In genomic region chr5:123180178-123180577, GRCh38 we compare ENCODE assay signal across 23 cellular contexts.
DNase-seq lines count a peak whose midpoint lies in the region; ATAC-seq and TF ChIP-seq lines count a peak whose summit lies in the region.
"Had no signal": no experiment of that assay in that cellular context is flagged by ENCODE, and none has a peak within 500 bp of the region (broad histone marks: within the 10 kb centered on the region; RNA-seq: fewer than 3 reads in every experiment).

No MANE protein-coding gene starts in this region.

- no peak overlapping the region for H3K27ac Mint-ChIP-seq in Caco-2 (ENCODE audit: unreplicated experiment)
- H3K27ac Mint-ChIP-seq: activated naive CD8-positive, alpha-beta T cell; CD8-positive, alpha-beta memory T cell; immature natural killer cell; naive B cell; stimulated activated naive CD8-positive, alpha-beta T cell treated with anti-CD3 and anti-CD28 coated beads, Interleukin-15, Interleukin-2, amounts not matched to agents 100 ng/mL and 50 ng/mL, for 24 hours had no signal

- intact Hi-C loops in IMR-90 (cut with micrococcal nuclease): no loop called here
- intact Hi-C loops in Caco-2 (cut with micrococcal nuclease; ENCODE audit: unreplicated experiment): no loop called here

- WGBS in IMR-90 (ENCODE audit: extremely low coverage in 2 of 2, insufficient read length in 1 of 2), 2 experiments: no CpG with 5 or more reads among the region's 8 CpGs
- 96% methylated on average over 8 of the region's 8 CpGs for WGBS in hepatocyte (ENCODE audit: low lambda C conversion rate, missing lambda C conversion rate)

- H3K36me3 ChIP-seq in IMR-90 (ENCODE audit: control insufficient read depth, insufficient read depth, low read length): peaks cover 3% of the 10 kb centered on the region; the same call in 1 of the 2 replicates
- no peaks in the 10 kb centered on the region for H3K36me3 ChIP-seq in hepatocyte (replicated peaks; ENCODE audit: insufficient read depth, low read depth)
- no peaks in the 10 kb centered on the region for H3K36me3 ChIP-seq in Caco-2 (ENCODE audit: control insufficient read depth, insufficient read depth, low read length)
- H3K36me3 ChIP-seq: upper lobe of left lung had no signal

- H3K4ac ChIP-seq in IMR-90 (ENCODE audit: low read depth, low read length): no peak overlapping the region

- no peak overlapping the region for H3K4me3 Mint-ChIP-seq in Caco-2 (ENCODE audit: unreplicated experiment)
- H3K4me3 Mint-ChIP-seq: activated naive CD8-positive, alpha-beta T cell; CD8-positive, alpha-beta memory T cell; immature natural killer cell; naive B cell; stimulated activated naive CD8-positive, alpha-beta T cell treated with anti-CD3 and anti-CD28 coated beads, Interleukin-15, Interleukin-2, amounts not matched to agents 100 ng/mL and 50 ng/mL, for 24 hours had no signal

- H2AFZ ChIP-seq in IMR-90 (replicated peaks; ENCODE audit: low read length, poor library complexity) (peak overlapping the region; percentile 25), hepatocyte (no peak overlapping the region)

- no peak overlapping the region for H4K5ac ChIP-seq in IMR-90 (ENCODE audit: low read depth, low read length)

- H3K27me3 ChIP-seq in IMR-90 (ENCODE audit: control insufficient read depth, insufficient read depth, low read length) (no peaks in the 10 kb centered on the region; the same call in 1 of the 2 replicates), hepatocyte (no peaks in the 10 kb centered on the region), Caco-2 (replicated peaks; ENCODE audit: control insufficient read depth, insufficient read depth, low read length) (no peaks in the 10 kb centered on the region)
- H3K27me3 ChIP-seq: body of pancreas, upper lobe of left lung had no signal

- H3K27ac ChIP-seq in IMR-90 (ENCODE audit: insufficient read depth, low read length) (no peak overlapping the region), coronary artery (peak overlapping the region; percentile 15 to 70), hepatocyte (peak overlapping the region; percentile 22)
- H3K27ac ChIP-seq: body of pancreas, lower lobe of right lung, RWPE1 had no signal

- H3K4me2 ChIP-seq in IMR-90 (ENCODE audit: low read depth, low read length): no peak overlapping the region
- H3K4me2 ChIP-seq in hepatocyte: no peak overlapping the region

- BruUV-seq in IMR-90 (replicated peaks; lab: Mats Ljungman, UMichigan) (no TSS peak), Caco-2 (replicated peaks; lab: Mats Ljungman, UMichigan) (no TSS peak)

- peaks cover 2% of the 10 kb centered on the region for H3K79me2 ChIP-seq in hepatocyte

- no peak overlapping the region for H3K9ac ChIP-seq in IMR-90 (ENCODE audit: low read depth, low read length)

- no peaks in the 10 kb centered on the region for H3K27me3 Mint-ChIP-seq in Caco-2 (ENCODE audit: insufficient read depth, unreplicated experiment)

- H3K9me3 Mint-ChIP-seq in Caco-2 (ENCODE audit: unreplicated experiment): no peaks in the 10 kb centered on the region
- H3K9me3 Mint-ChIP-seq: CD8-positive, alpha-beta memory T cell; immature natural killer cell; naive B cell; stimulated activated naive CD8-positive, alpha-beta T cell treated with anti-CD3 and anti-CD28 coated beads, Interleukin-15, Interleukin-2, amounts not matched to agents 100 ng/mL and 50 ng/mL, for 24 hours had no signal

- peaks cover 7% of the 10 kb centered on the region for H3K36me3 Mint-ChIP-seq in Caco-2 (ENCODE audit: insufficient read depth, unreplicated experiment)
- H3K36me3 Mint-ChIP-seq: activated naive CD8-positive, alpha-beta T cell; CD8-positive, alpha-beta memory T cell; immature natural killer cell; naive B cell had no signal

- no peak overlapping the region for H2BK15ac ChIP-seq in IMR-90 (ENCODE audit: low read depth, low read length)

- H3K79me1 ChIP-seq in IMR-90 (ENCODE audit: low read depth in 1 of 2, low read length in 2 of 2): no peaks in the 10 kb centered on the region

- no peak for TF ChIP-seq POLR2A in IMR-90 (IDR thresholded peaks at IDR 0.05; ENCODE audit: low read depth, low read length)

- H3K9me1 ChIP-seq in IMR-90 (ENCODE audit: insufficient read depth, low read length): no peaks in the 10 kb centered on the region

- no peaks in the 10 kb centered on the region for H3K9me3 ChIP-seq in IMR-90 (ENCODE audit: control insufficient read depth, insufficient read depth, low read length)
- H3K9me3 ChIP-seq in hepatocyte (ENCODE audit: low read depth): no peaks in the 10 kb centered on the region
- H3K9me3 ChIP-seq in Caco-2: no peaks in the 10 kb centered on the region
- H3K9me3 ChIP-seq: body of pancreas, lower lobe of right lung, upper lobe of left lung had no signal

- ATAC-seq in IMR-90 (ENCODE audit: low read depth): no peak
- ATAC-seq: body of pancreas, lower lobe of right lung had no signal

- H2AK9ac ChIP-seq in IMR-90 (replicated peaks; ENCODE audit: low read depth, low read length, poor library complexity): peak overlapping the region; percentile 21

- no peak overlapping the region for H3K23ac ChIP-seq in IMR-90 (ENCODE audit: low read depth, low read length)

- H2AK5ac ChIP-seq in IMR-90 (ENCODE audit: low read depth, low read length): no peak overlapping the region

- no peak overlapping the region for H3K4me3 ChIP-seq in IMR-90 (ENCODE audit: insufficient read depth, low read depth, low read length)
- no peak overlapping the region for H3K4me3 ChIP-seq in coronary artery
- H3K4me3 ChIP-seq in hepatocyte: no peak overlapping the region
- no peak overlapping the region for H3K4me3 ChIP-seq in Caco-2 (ENCODE audit: low read depth, low read length)
- H3K4me3 ChIP-seq: body of pancreas, lower lobe of right lung, upper lobe of left lung had no signal

- no peak overlapping the region for H2BK20ac ChIP-seq in IMR-90 (ENCODE audit: low read depth, low read length)

- DNase-seq in IMR-90 (no peak), coronary artery (ENCODE audit: low spot score) (peak; percentile 81), hepatocyte (ENCODE audit: low spot score) (no peak), retina (peak; percentile 12), NCI-H524 (lab: John Stamatoyannopoulos, UW) (no peak), RPMI8226 (no peak), Caco-2 (no peak)
- DNase-seq in activated T-cell treated with anti-CD3 and anti-CD28 coated beads, Interleukin-2, amount 50 U/mL, for 1 hour: no peak
- DNase-seq: activated CD4-positive, CD25-positive, alpha-beta regulatory T cell treated with anti-CD3 and anti-CD28 coated beads, Interleukin-2, amount 50 U/mL, for 72 hours; body of pancreas; CD8-positive, alpha-beta memory T cell; DMS79 treated with DMSO at 0.1 percent for 48 hours; immature natural killer cell; KBM-7; lower lobe of right lung; naive B cell; NCI-H1930; NCI-H226; occipital lobe had no signal

- no peak overlapping the region for H4K91ac ChIP-seq in IMR-90 (ENCODE audit: insufficient read depth, low read depth, low read length)

- no peak overlapping the region for H3K14ac ChIP-seq in IMR-90 (replicated peaks; ENCODE audit: low read depth, low read length)

- in situ Hi-C loops in IMR-90 (cut with MboI; ENCODE audit: low sequenced_read_pairs): no loop called here

- no peak overlapping the region for H2BK5ac ChIP-seq in IMR-90 (ENCODE audit: low read depth, low read length, poor library complexity, severe bottlenecking)

- no peaks in the 10 kb centered on the region for H3K4me1 Mint-ChIP-seq in Caco-2 (ENCODE audit: low read depth, unreplicated experiment)
- H3K4me1 Mint-ChIP-seq: CD8-positive, alpha-beta memory T cell; immature natural killer cell; naive B cell had no signal

- H3K4me1 ChIP-seq in IMR-90 (ENCODE audit: control insufficient read depth, insufficient read depth, low read length): no peaks in the 10 kb centered on the region; the same call in 1 of the 2 replicates
- H3K4me1 ChIP-seq in hepatocyte (ENCODE audit: insufficient read depth): peaks cover 26% of the 10 kb centered on the region
- H3K4me1 ChIP-seq in Caco-2: peaks cover 7% of the 10 kb centered on the region; the same call in 1 of the 2 replicates
- H3K4me1 ChIP-seq: body of pancreas, lower lobe of right lung, upper lobe of left lung had no signal

- no peak for TF ChIP-seq RAD21 in IMR-90 (IDR thresholded peaks at IDR 0.05; ENCODE audit: low read length)

- no peak overlapping the region for H3K18ac ChIP-seq in IMR-90 (ENCODE audit: low read depth, low read length)

- H2BK120ac ChIP-seq in IMR-90 (ENCODE audit: low read depth, low read length): no peak overlapping the region

- no peak overlapping the region for H4K8ac ChIP-seq in IMR-90 (ENCODE audit: low read depth in 2 of 2, low read length in 2 of 2)

- TF ChIP-seq CTCF in IMR-90 (conservative IDR thresholded peaks at IDR 0.05; ENCODE audit: low read depth, low read length): no peak
- no peak for TF ChIP-seq CTCF in coronary artery (IDR thresholded peaks at IDR 0.05)
- no peak for TF ChIP-seq CTCF in hepatocyte (IDR thresholded peaks at IDR 0.05; ENCODE audit: poor library complexity)
- no peak for TF ChIP-seq CTCF in Caco-2 (IDR thresholded peaks at IDR 0.05; ENCODE audit: insufficient read depth in 1 of 2, low read depth in 1 of 2, low read length in 1 of 2, severe bottlenecking in 1 of 2, unreplicated experiment in 1 of 2)

- no peaks in the 10 kb centered on the region for H3K9me2 ChIP-seq in hepatocyte (replicated peaks; ENCODE audit: insufficient read depth)

- POLR2A ChIA-PET in IMR-90 (lab: Charles Lee; ENCODE audit: unreplicated experiment): no interaction called here
- POLR2A ChIA-PET in Caco-2 (lab: Charles Lee): no interaction called here

- dilution Hi-C loops in IMR-90 (cut with HindIII; ENCODE audit: low sequenced_read_pairs, unreplicated experiment): no loop called here

- CTCF ChIA-PET in IMR-90 (lab: Yijun Ruan, JAX) (no interaction called here), Caco-2 (lab: Charles Lee) (no interaction called here)

- H3K56ac ChIP-seq in IMR-90 (ENCODE audit: extremely low read depth, insufficient read depth, low read length): no peak overlapping the region

- H4K20me1 ChIP-seq in IMR-90 (ENCODE audit: insufficient read depth, low read length) (no peaks in the 10 kb centered on the region), hepatocyte (ENCODE audit: insufficient read depth, poor library complexity, severe bottlenecking) (no peaks in the 10 kb centered on the region)

TF ChIP-seq in IMR-90, 13 proteins besides CTCF, POLR2A, EP300 and RAD21 (continues in another document):
- TF ChIP-seq CEBPB (IDR thresholded peaks at IDR 0.05; ENCODE audit: low read depth, low read length) (no peak), BHLHE40 (IDR thresholded peaks at IDR 0.05; ENCODE audit: low read depth, low read length) (no peak), USF2 (IDR thresholded peaks at IDR 0.05; ENCODE audit: low read depth, low read length) (no peak), CHD1 (IDR thresholded peaks at IDR 0.05; ENCODE audit: low read depth, low read length) (no peak), FOS (IDR thresholded peaks at IDR 0.05; ENCODE audit: low read depth, low read length) (no peak), RFX5 (IDR thresholded peaks at IDR 0.05; ENCODE audit: low read depth, low read length) (no peak)

Comparison
In these comparisons a context has a peak if more than half of its experiments do, and no peak if none do; other contexts are left out.
1. DNase-seq: peak in coronary artery (single experiment) and retina (single experiment); none in IMR-90 (single experiment), hepatocyte (single experiment), NCI-H524 (0 of 2), activated T-cell treated with anti-CD3 and anti-CD28 coated beads, Interleukin-2, amount 50 U/mL, for 1 hour (single experiment), RPMI8226 (single experiment) and Caco-2 (0 of 2).